ENCODE assay signal across 9 cellular contexts in the genomic region with DNA sequence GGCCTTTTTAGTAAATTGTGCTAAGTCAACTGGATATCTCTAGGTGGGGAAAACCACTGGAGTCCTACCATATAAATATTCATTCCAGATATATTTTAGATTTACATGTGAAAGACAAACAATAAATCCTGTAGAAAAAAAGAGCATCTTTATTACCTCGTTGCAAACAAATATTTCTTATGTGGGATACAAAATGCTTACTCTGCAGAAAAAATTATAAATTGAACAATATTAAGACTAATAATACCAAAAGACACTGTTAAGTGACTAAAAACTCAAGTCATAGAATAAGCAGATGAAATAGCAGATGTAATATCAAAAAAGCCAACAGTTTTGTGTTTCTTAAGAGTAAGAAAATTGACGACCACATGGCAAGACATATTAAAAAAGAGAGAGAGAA. TPM values are rescaled to one million over a fixed set of nuclear protein-coding genes. Genes with fewer than 3 reads are reported as not detected.
"Had no signal": no experiment of that assay in that cellular context is flagged by ENCODE, and none has a peak within 500 bp of the region (broad histone marks: within the 10 kb centered on the region; RNA-seq: fewer than 3 reads in every experiment).

No MANE protein-coding gene starts in this region.

- H3K4me2 ChIP-seq: KMS-11 had no signal

- DNase-seq: GOT3, H9, HCEC 1CT, Karpas-422, KBM-7 had no signal

- H3K27ac ChIP-seq: KMS-11 had no signal

- H3K4me3 Mint-ChIP-seq: H9 had no signal

- FAIRE-seq: H54, HTR-8/SVneo had no signal

- H3K9me3 Mint-ChIP-seq: H9 had no signal

- H3K27ac Mint-ChIP-seq: H9 had no signal

- H3K9ac ChIP-seq: KMS-11 had no signal

RNA-seq across cellular contexts. Expression of a gene that starts 43.8 kb away (rescaled TPM):
- total RNA-seq: H9, HT-29 had no signal
